1 cellular context compared by ENCODE assay signal in genomic region chr1:42747125-42747524, GRCh38.
A peak's percentile ranks its signal among the peaks of the same experiment; 100 is the strongest.
TF ChIP-seq lines count a peak whose summit lies in the region.

No MANE protein-coding gene starts in this region.

TF ChIP-seq in K562, 482 proteins besides CTCF, POLR2A, EP300 and RAD21:
- TF ChIP-seq SMARCC2 (IDR thresholded peaks at IDR 0.05; ENCODE audit: low read depth) (no peak), MCM3 (IDR thresholded peaks at IDR 0.05) (no peak), CC2D1A (IDR thresholded peaks at IDR 0.05) (no peak), RB1 (IDR thresholded peaks at IDR 0.05; ENCODE audit: low read depth) (no peak), SMC3 (conservative IDR thresholded peaks at IDR 0.05; ENCODE audit: insufficient read depth, low read depth, low read length) (peak; percentile 87), E4F1 (CRISPR knock-in tag; IDR thresholded peaks at IDR 0.05; ENCODE audit: borderline replicate concordance) (no peak), STAG1 (CRISPR knock-in tag; IDR thresholded peaks at IDR 0.05; ENCODE audit: borderline replicate concordance) (peak; percentile 43; the same call in 1 of the 2 replicates), CEBPZ (IDR thresholded peaks at IDR 0.05; ENCODE audit: borderline replicate concordance, low read depth, low read length) (no peak), TEAD1 (CRISPR knock-in tag; IDR thresholded peaks at IDR 0.05) (no peak), FOXA3 (CRISPR knock-in tag; conservative IDR thresholded peaks at IDR 0.05 in 1 of 2, IDR thresholded peaks at IDR 0.05 in 1 of 2) (no peak), DMBX1 (CRISPR knock-in tag; IDR thresholded peaks at IDR 0.05; ENCODE audit: borderline replicate concordance) (no peak), MAFF (IDR thresholded peaks at IDR 0.05; ENCODE audit: low read length) (no peak), CAMTA2 (CRISPR knock-in tag; conservative IDR thresholded peaks at IDR 0.05) (no peak), HDAC1 (IDR thresholded peaks at IDR 0.05) (no peak), MNT (conservative IDR thresholded peaks at IDR 0.05) (no peak), TFAP4 (CRISPR knock-in tag; IDR thresholded peaks at IDR 0.05; ENCODE audit: borderline replicate concordance) (no peak), TEAD2 (tag; IDR thresholded peaks at IDR 0.05) (no peak), ZNF217 (CRISPR knock-in tag; IDR thresholded peaks at IDR 0.05) (no peak), RUNX1 (IDR thresholded peaks at IDR 0.05; ENCODE audit: low read depth) (0 out of 2 replicates have a peak, but pooled peaks have one; percentile 36), GABPB1 (CRISPR knock-in tag; IDR thresholded peaks at IDR 0.05) (no peak), MECOM (CRISPR knock-in tag; IDR thresholded peaks at IDR 0.05) (no peak), DEAF1 (CRISPR knock-in tag; IDR thresholded peaks at IDR 0.05) (peak; percentile 40; the same call in 1 of the 2 replicates), GATAD2B (IDR thresholded peaks at IDR 0.05; ENCODE audit: borderline replicate concordance) (no peak), POLR2G (IDR thresholded peaks at IDR 0.05; ENCODE audit: low read depth, low read length) (0 out of 2 replicates have a peak, but pooled peaks have one; percentile 35), ZNF316 (IDR thresholded peaks at IDR 0.05) (no peak), MLLT1 (IDR thresholded peaks at IDR 0.05) (peak in 1 of 2 experiments; percentile 43; a peak in 1 of 4 replicates)
- TF ChIP-seq, protein P1, sequence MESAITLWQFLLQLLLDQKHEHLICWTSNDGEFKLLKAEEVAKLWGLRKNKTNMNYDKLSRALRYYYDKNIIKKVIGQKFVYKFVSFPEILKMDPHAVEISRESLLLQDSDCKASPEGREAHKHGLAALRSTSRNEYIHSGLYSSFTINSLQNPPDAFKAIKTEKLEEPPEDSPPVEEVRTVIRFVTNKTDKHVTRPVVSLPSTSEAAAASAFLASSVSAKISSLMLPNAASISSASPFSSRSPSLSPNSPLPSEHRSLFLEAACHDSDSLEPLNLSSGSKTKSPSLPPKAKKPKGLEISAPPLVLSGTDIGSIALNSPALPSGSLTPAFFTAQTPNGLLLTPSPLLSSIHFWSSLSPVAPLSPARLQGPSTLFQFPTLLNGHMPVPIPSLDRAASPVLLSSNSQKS (CRISPR knock-in tag; IDR thresholded peaks at IDR 0.05): no peak
- TF ChIP-seq, protein P2, sequence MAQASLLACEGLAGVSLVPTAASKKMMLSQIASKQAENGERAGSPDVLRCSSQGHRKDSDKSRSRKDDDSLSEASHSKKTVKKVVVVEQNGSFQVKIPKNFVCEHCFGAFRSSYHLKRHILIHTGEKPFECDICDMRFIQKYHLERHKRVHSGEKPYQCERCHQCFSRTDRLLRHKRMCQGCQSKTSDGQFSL (CRISPR knock-in tag; IDR thresholded peaks at IDR 0.05): no peak
- TF ChIP-seq, protein P2 (tag; IDR thresholded peaks at IDR 0.05): no peak
- TF ChIP-seq, protein P3, sequence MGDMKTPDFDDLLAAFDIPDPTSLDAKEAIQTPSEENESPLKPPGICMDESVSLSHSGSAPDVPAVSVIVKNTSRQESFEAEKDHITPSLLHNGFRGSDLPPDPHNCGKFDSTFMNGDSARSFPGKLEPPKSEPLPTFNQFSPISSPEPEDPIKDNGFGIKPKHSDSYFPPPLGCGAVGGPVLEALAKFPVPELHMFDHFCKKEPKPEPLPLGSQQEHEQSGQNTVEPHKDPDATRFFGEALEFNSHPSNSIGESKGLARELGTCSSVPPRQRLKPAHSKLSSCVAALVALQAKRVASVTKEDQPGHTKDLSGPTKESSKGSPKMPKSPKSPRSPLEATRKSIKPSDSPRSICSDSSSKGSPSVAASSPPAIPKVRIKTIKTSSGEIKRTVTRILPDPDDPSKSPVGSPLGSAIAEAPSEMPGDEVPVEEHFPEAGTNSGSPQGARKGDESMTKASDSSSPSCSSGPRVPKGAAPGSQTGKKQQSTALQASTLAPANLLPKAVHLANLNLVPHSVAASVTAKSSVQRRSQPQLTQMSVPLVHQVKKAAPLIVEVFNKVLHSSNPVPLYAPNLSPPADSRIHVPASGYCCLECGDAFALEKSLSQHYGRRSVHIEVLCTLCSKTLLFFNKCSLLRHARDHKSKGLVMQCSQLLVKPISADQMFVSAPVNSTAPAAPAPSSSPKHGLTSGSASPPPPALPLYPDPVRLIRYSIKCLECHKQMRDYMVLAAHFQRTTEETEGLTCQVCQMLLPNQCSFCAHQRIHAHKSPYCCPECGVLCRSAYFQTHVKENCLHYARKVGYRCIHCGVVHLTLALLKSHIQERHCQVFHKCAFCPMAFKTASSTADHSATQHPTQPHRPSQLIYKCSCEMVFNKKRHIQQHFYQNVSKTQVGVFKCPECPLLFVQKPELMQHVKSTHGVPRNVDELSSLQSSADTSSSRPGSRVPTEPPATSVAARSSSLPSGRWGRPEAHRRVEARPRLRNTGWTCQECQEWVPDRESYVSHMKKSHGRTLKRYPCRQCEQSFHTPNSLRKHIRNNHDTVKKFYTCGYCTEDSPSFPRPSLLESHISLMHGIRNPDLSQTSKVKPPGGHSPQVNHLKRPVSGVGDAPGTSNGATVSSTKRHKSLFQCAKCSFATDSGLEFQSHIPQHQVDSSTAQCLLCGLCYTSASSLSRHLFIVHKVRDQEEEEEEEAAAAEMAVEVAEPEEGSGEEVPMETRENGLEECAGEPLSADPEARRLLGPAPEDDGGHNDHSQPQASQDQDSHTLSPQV (IDR thresholded peaks at IDR 0.05): no peak
TF ChIP-seq in K562: peak in this region for 6.
